Comparison of ENCODE assay signal across 2 cellular contexts in the genomic region with DNA sequence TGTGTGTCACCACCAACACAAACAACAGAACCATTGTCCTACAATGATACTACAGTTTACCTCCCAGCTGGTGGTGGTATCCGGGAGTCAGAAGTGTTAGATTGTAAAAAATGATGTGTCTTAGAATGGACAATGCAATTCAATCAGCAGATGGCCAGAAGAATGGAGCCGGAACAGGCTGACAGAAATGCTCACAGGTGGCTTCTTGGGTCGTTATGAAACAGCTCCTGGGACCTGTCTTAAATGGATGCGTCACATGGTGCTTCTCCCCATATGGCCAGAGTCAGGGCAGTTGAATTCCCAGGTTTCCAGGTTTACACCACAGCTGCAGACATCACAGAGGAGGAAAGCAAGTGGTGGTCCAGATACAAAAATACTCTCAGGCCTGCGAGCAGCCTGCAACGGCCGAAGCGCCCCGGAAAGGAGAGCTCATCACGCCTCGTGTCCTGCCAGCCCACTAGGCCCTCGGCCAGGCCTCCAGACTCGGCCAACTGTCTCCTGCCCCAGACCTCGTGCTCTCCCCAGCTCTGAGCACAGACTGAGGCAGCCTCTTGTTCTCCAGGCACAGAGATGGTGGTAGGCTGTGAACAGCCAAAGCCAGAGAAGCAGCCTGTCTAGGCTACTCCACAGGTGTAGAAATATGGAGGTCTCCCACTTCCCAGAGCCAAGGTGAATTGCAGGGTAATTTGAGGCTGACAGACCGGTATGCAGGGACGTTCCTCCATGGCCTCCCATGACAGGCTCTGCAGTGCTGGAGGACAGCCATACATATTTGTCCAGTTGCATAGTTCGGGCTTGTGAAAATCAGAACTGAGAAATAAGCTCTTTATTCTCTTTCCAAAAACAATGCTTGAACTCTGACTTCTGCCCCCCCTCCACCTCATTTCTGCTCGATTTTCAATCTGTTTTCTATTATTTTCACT.
TF ChIP-seq lines count a peak whose summit lies in the region.

No MANE protein-coding gene starts in this region.

TF ChIP-seq in IMR-90, 13 proteins besides CTCF, POLR2A, EP300 and RAD21:
- TF ChIP-seq MXI1 (IDR thresholded peaks at IDR 0.05; ENCODE audit: borderline replicate concordance, low read depth, low read length), result no peak
- TF ChIP-seq ELK1 (IDR thresholded peaks at IDR 0.05; ENCODE audit: borderline replicate concordance, low read depth, low read length), result no peak
- TF ChIP-seq USF2 (IDR thresholded peaks at IDR 0.05; ENCODE audit: low read depth, low read length), result no peak
- no peak for TF ChIP-seq CHD1 (IDR thresholded peaks at IDR 0.05; ENCODE audit: low read depth, low read length)
- no peak for TF ChIP-seq RFX5 (IDR thresholded peaks at IDR 0.05; ENCODE audit: low read depth, low read length)
- no peak for TF ChIP-seq NFE2L2 (IDR thresholded peaks at IDR 0.05; ENCODE audit: low read depth, low read length)
- TF ChIP-seq CEBPB (IDR thresholded peaks at IDR 0.05; ENCODE audit: low read depth, low read length), result no peak
- no peak for TF ChIP-seq SMC3 (IDR thresholded peaks at IDR 0.05; ENCODE audit: low read depth, low read length)
- no peak for TF ChIP-seq BHLHE40 (IDR thresholded peaks at IDR 0.05; ENCODE audit: low read depth, low read length)
- no peak for TF ChIP-seq FOS (IDR thresholded peaks at IDR 0.05; ENCODE audit: low read depth, low read length)
- TF ChIP-seq MAFK (IDR thresholded peaks at IDR 0.05; ENCODE audit: low read depth, low read length), result no peak
- TF ChIP-seq MAZ (IDR thresholded peaks at IDR 0.05; ENCODE audit: borderline replicate concordance, low read depth, low read length), result no peak
- no peak for TF ChIP-seq RCOR1 (IDR thresholded peaks at IDR 0.05; ENCODE audit: insufficient replicate concordance, low read length)
TF ChIP-seq in IMR-90: peak in this region for 0.

TF ChIP-seq in HepG2, 621 proteins besides CTCF, POLR2A, EP300 and RAD21:
- TF ChIP-seq FOSL1 (CRISPR knock-in tag; IDR thresholded peaks at IDR 0.05; ENCODE audit: borderline replicate concordance), result no peak
- TF ChIP-seq IRF1 (CRISPR knock-in tag; IDR thresholded peaks at IDR 0.05; ENCODE audit: low read depth), result no peak
- TF ChIP-seq IRX3 (CRISPR knock-in tag; IDR thresholded peaks at IDR 0.05; ENCODE audit: borderline replicate concordance, low read depth), result no peak
- no peak for TF ChIP-seq PAX8 (CRISPR knock-in tag; IDR thresholded peaks at IDR 0.05; ENCODE audit: borderline replicate concordance)
- no peak for TF ChIP-seq KLF11 (CRISPR knock-in tag; IDR thresholded peaks at IDR 0.05)
- TF ChIP-seq POGZ (CRISPR knock-in tag; IDR thresholded peaks at IDR 0.05), result no peak
- no peak for TF ChIP-seq FOXO4 (CRISPR knock-in tag; conservative IDR thresholded peaks at IDR 0.05)
- TF ChIP-seq RFX5 (IDR thresholded peaks at IDR 0.05; ENCODE audit: low read depth, low read length), result no peak
- no peak for TF ChIP-seq ZNF460 (CRISPR knock-in tag; IDR thresholded peaks at IDR 0.05; ENCODE audit: borderline replicate concordance)
- no peak for TF ChIP-seq FOXP4 (CRISPR knock-in tag; IDR thresholded peaks at IDR 0.05)
- no peak for TF ChIP-seq NR2F1 (CRISPR knock-in tag; IDR thresholded peaks at IDR 0.05)
- TF ChIP-seq ZNF30 (CRISPR knock-in tag; IDR thresholded peaks at IDR 0.05), result no peak
- TF ChIP-seq MATR3 (CRISPR knock-in tag; IDR thresholded peaks at IDR 0.05), result no peak
TF ChIP-seq in HepG2: peak in this region for 0.
